ENCODE assay signal across 19 cellular contexts in the genomic region with DNA sequence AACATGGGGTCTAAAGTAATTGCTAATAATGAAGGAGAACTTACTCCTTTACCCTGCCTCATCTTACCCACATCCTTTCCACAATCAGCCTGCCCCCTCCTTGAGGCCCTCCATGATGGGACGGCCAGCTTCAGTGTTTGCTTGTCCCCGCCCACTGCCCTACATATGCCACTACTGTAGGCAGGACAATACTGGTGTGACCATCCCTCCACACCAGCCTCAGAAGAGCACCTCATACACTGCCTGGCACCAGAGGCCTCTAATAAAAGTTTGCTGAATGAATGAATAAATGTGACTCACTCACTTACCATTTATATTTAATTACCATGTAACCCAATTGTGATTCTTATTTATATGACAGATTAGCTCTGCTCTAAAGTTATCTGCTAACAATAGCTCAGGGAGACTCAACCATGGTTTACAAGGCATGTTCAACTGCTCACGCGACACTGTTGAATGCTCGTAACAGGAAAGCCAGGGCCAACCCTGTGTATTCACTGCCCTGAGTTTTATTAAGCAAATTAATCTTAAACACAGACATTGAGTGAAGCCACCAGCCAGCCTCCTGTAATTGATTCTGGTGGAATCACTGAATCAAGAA.
DNase-seq lines count a peak whose midpoint lies in the region; TF ChIP-seq lines count a peak whose summit lies in the region.
"Had no signal": no experiment of that assay in that cellular context is flagged by ENCODE, and none has a peak within 500 bp of the region (broad histone marks: within the 10 kb centered on the region; RNA-seq: fewer than 3 reads in every experiment).

No MANE protein-coding gene starts in this region.

- H3K4me2 ChIP-seq in trophoblast cell (ENCODE audit: low read length), result no peak overlapping the region

- no CpG with 5 or more reads among the region's 5 CpGs for WGBS in trophoblast cell (ENCODE audit: extremely low coverage, insufficient coverage, insufficient read length)

- no peaks in the 10 kb centered on the region for H3K36me3 ChIP-seq in trophoblast cell (ENCODE audit: control insufficient read depth in 1 of 2, insufficient read depth in 2 of 2, low read length in 2 of 2)
- H3K36me3 ChIP-seq: gastroesophageal sphincter, pancreas, SJCRH30, suprapubic skin had no signal

- H3K27ac ChIP-seq in trophoblast cell (ENCODE audit: low read depth, low read length), result no peak overlapping the region
- H3K27ac ChIP-seq: epithelial cell of prostate, pancreas, SJCRH30, suprapubic skin had no signal

- peaks cover 2% of the 10 kb centered on the region for H3K79me1 ChIP-seq in trophoblast cell (ENCODE audit: low read length)

- CTCF ChIA-PET in activated CD4-positive, alpha-beta T cell treated with anti-CD3 and anti-CD28 coated beads, Interleukin-2, amount 10 ng/mL, durations not matched to agents 7 days and 5 days (lab: Charles Lee), result interaction anchor here (1.0 to 4.7 kb wide), 6 partner anchors 10 to 153 kb away, joined by 3 to 21 read pairs (median 5); no protein-coding TSS in a partner anchor

- H2BK5ac ChIP-seq in trophoblast cell (ENCODE audit: low read depth, low read length, poor library complexity), result no peak overlapping the region

- peaks cover 2% of the 10 kb centered on the region for H3K79me2 ChIP-seq in trophoblast cell (ENCODE audit: control insufficient read depth, insufficient read depth, low read length, poor library complexity)

- H3K14ac ChIP-seq in trophoblast cell (ENCODE audit: low read length), result no peak overlapping the region

- POLR2A ChIA-PET in activated CD4-positive, alpha-beta T cell treated with anti-CD3 and anti-CD28 coated beads, Interleukin-2, amount 10 ng/mL, durations not matched to agents 7 days and 5 days (lab: Charles Lee), result interaction anchor here (0.6 kb wide), 1 partner anchor 135 kb away, joined by 4 read pairs; no protein-coding TSS in a partner anchor

- DNase-seq in activated CD4-positive, alpha-beta T cell treated with anti-CD3 and anti-CD28 coated beads, Interleukin-2, amount 10 ng/mL, durations not matched to agents 7 days and 5 days, result no peak
- no peak for DNase-seq in activated CD4-positive, alpha-beta T cell treated with anti-CD3 and anti-CD28 coated beads for 48 hours
- DNase-seq in HFFc6, result peak; percentile 84
- DNase-seq in astrocyte of the cerebellum (ENCODE audit: low read depth), result peak; percentile 65
- DNase-seq in trophoblast cell, result no peak
- DNase-seq in NCI-H1417 treated with DMSO at 0.1 percent for 48 hours (lab: John Stamatoyannopoulos, UW), result no peak
- no peak for DNase-seq in GM19238 (ENCODE audit: insufficient read length, low spot score)
- no peak for DNase-seq in chondrocyte (ENCODE audit: low spot score)
- DNase-seq: C1 segment of cervical spinal cord, NCI-H146, pancreas, SJCRH30 had no signal

- H3K36me3 Mint-ChIP-seq in activated CD4-positive, alpha-beta T cell treated with anti-CD3 and anti-CD28 coated beads, Interleukin-2, amount 10 ng/mL, durations not matched to agents 7 days and 5 days (ENCODE audit: low read depth), result peaks cover 47% of the 10 kb centered on the region
- H3K36me3 Mint-ChIP-seq in HFFc6 (ENCODE audit: low read depth) (peaks cover 11% of the 10 kb centered on the region; the same call in 1 of the 2 replicates), chondrocyte (ENCODE audit: low read depth) (peaks cover 1% of the 10 kb centered on the region)
- H3K36me3 Mint-ChIP-seq: WTC11 had no signal

- no peaks in the 10 kb centered on the region for H3K27me3 Mint-ChIP-seq in activated CD4-positive, alpha-beta T cell treated with anti-CD3 and anti-CD28 coated beads, Interleukin-2, amount 10 ng/mL, durations not matched to agents 7 days and 5 days
- H3K27me3 Mint-ChIP-seq in HFFc6 (ENCODE audit: insufficient read depth), result peaks cover 1% of the 10 kb centered on the region
- no peaks in the 10 kb centered on the region for H3K27me3 Mint-ChIP-seq in chondrocyte (ENCODE audit: low read depth)

- H4K8ac ChIP-seq in trophoblast cell (ENCODE audit: low read depth, low read length), result no peak overlapping the region

- no peaks in the 10 kb centered on the region for H3K9me3 ChIP-seq in trophoblast cell (ENCODE audit: insufficient read depth, low read depth, low read length)
- H3K9me3 ChIP-seq: gastroesophageal sphincter, pancreas, SJCRH30, suprapubic skin had no signal

- H2AFZ ChIP-seq in trophoblast cell (ENCODE audit: insufficient read depth, low read length, poor library complexity), result no peak overlapping the region

- peak overlapping the region; percentile 19 for H3K4ac ChIP-seq in trophoblast cell (ENCODE audit: low read depth, low read length)

- no peak overlapping the region for H4K12ac ChIP-seq in trophoblast cell (ENCODE audit: low read depth, low read length)

- H3K9ac ChIP-seq in trophoblast cell (ENCODE audit: low read length), result no peak overlapping the region

- H4K91ac ChIP-seq in trophoblast cell (ENCODE audit: low read depth, low read length), result no peak overlapping the region

- H3K23ac ChIP-seq in trophoblast cell (ENCODE audit: low read length), result no peak overlapping the region

- no peak overlapping the region for H2BK12ac ChIP-seq in trophoblast cell (ENCODE audit: low read length)

- peak overlapping the region; percentile 49 for H3K18ac ChIP-seq in trophoblast cell (ENCODE audit: low read length)

- no peaks in the 10 kb centered on the region for H3K27me3 ChIP-seq in trophoblast cell (ENCODE audit: insufficient read depth, low read length)
- H3K27me3 ChIP-seq: gastroesophageal sphincter, pancreas, SJCRH30, suprapubic skin had no signal

- H3K4me1 Mint-ChIP-seq in activated CD4-positive, alpha-beta T cell treated with anti-CD3 and anti-CD28 coated beads, Interleukin-2, amount 10 ng/mL, durations not matched to agents 7 days and 5 days, result peaks cover 90% of the 10 kb centered on the region
- H3K4me1 Mint-ChIP-seq in HFFc6 (ENCODE audit: low read depth) (peaks cover 62% of the 10 kb centered on the region), chondrocyte (ENCODE audit: low read depth) (peaks cover 47% of the 10 kb centered on the region)

- peak overlapping the region; percentile 42 for H3K27ac Mint-ChIP-seq in activated CD4-positive, alpha-beta T cell treated with anti-CD3 and anti-CD28 coated beads, Interleukin-2, amount 10 ng/mL, durations not matched to agents 7 days and 5 days
- H3K27ac Mint-ChIP-seq in HFFc6 (peak overlapping the region; percentile 75), chondrocyte (ENCODE audit: unreplicated experiment) (no peak overlapping the region)
- H3K27ac Mint-ChIP-seq: dendritic cell treated with granulocyte-macrophage colony-stimulating factor and Interleukin-4, amounts not matched to agents 40 ng/mL and 50 ng/mL, for 4 days; WTC11 had no signal

- no peak overlapping the region for H2AK5ac ChIP-seq in trophoblast cell (ENCODE audit: low read length)

- TF ChIP-seq CTCF in HFFc6 (IDR thresholded peaks at IDR 0.05), result no peak
- TF ChIP-seq CTCF in astrocyte of the cerebellum (IDR thresholded peaks at IDR 0.05; ENCODE audit: low read depth, low read length, missing control alignments), result no peak
- no peak for TF ChIP-seq CTCF in chondrocyte (IDR thresholded peaks at IDR 0.05)

- no peaks in the 10 kb centered on the region for H3K9me3 Mint-ChIP-seq in activated CD4-positive, alpha-beta T cell treated with anti-CD3 and anti-CD28 coated beads, Interleukin-2, amount 10 ng/mL, durations not matched to agents 7 days and 5 days
- H3K9me3 Mint-ChIP-seq in HFFc6, result no peaks in the 10 kb centered on the region
- no peaks in the 10 kb centered on the region for H3K9me3 Mint-ChIP-seq in chondrocyte (ENCODE audit: low read depth)
- H3K9me3 Mint-ChIP-seq: dendritic cell treated with granulocyte-macrophage colony-stimulating factor and Interleukin-4, amounts not matched to agents 40 ng/mL and 50 ng/mL, for 4 days; T-helper 2 cell treated with Interferon-gamma antibody and Interleukin-4, amounts not matched to agents 5 μg/mL and 100 μg/mL, for 36 hours; WTC11 had no signal

- peaks cover 16 to 23% of the 10 kb centered on the region in 2 experiments for H3K4me1 ChIP-seq in trophoblast cell (ENCODE audit: control insufficient read depth in 1 of 2, insufficient read depth in 2 of 2, low read length in 2 of 2)
- H3K4me1 ChIP-seq: SJCRH30 had no signal

- in situ Hi-C loops in astrocyte of the cerebellum (cut with HindIII; ENCODE audit: low sequenced_read_pairs), result no loop called here

- no peak overlapping the region for H3K4me3 ChIP-seq in astrocyte of the cerebellum (ENCODE audit: low read depth, low read length)
- H3K4me3 ChIP-seq in trophoblast cell (ENCODE audit: low read depth, low read length), result no peak overlapping the region
- H3K4me3 ChIP-seq: gastroesophageal sphincter, K562, pancreas, SJCRH30, suprapubic skin had no signal

- H3K4me3 Mint-ChIP-seq in activated CD4-positive, alpha-beta T cell treated with anti-CD3 and anti-CD28 coated beads, Interleukin-2, amount 10 ng/mL, durations not matched to agents 7 days and 5 days, result no peak overlapping the region
- H3K4me3 Mint-ChIP-seq in HFFc6 (peak overlapping the region; percentile 62; the same call in 1 of the 2 replicates), chondrocyte (ENCODE audit: unreplicated experiment) (no peak overlapping the region)
- H3K4me3 Mint-ChIP-seq: dendritic cell treated with granulocyte-macrophage colony-stimulating factor and Interleukin-4, amounts not matched to agents 40 ng/mL and 50 ng/mL, for 4 days; WTC11 had no signal

- H2BK120ac ChIP-seq in trophoblast cell (ENCODE audit: insufficient read depth, low read length, poor library complexity), result no peak overlapping the region

Comparison
In these comparisons a context has a peak if more than half of its experiments do, and no peak if none do; other contexts are left out.
1. DNase-seq: peak in HFFc6 (single experiment) and astrocyte of the cerebellum (single experiment); none in activated CD4-positive, alpha-beta T cell treated with anti-CD3 and anti-CD28 coated beads, Interleukin-2, amount 10 ng/mL, durations not matched to agents 7 days and 5 days (single experiment), activated CD4-positive, alpha-beta T cell treated with anti-CD3 and anti-CD28 coated beads for 48 hours (single experiment), trophoblast cell (0 of 2), NCI-H1417 treated with DMSO at 0.1 percent for 48 hours (single experiment), GM19238 (single experiment) and chondrocyte (single experiment).